In the genomic region with DNA sequence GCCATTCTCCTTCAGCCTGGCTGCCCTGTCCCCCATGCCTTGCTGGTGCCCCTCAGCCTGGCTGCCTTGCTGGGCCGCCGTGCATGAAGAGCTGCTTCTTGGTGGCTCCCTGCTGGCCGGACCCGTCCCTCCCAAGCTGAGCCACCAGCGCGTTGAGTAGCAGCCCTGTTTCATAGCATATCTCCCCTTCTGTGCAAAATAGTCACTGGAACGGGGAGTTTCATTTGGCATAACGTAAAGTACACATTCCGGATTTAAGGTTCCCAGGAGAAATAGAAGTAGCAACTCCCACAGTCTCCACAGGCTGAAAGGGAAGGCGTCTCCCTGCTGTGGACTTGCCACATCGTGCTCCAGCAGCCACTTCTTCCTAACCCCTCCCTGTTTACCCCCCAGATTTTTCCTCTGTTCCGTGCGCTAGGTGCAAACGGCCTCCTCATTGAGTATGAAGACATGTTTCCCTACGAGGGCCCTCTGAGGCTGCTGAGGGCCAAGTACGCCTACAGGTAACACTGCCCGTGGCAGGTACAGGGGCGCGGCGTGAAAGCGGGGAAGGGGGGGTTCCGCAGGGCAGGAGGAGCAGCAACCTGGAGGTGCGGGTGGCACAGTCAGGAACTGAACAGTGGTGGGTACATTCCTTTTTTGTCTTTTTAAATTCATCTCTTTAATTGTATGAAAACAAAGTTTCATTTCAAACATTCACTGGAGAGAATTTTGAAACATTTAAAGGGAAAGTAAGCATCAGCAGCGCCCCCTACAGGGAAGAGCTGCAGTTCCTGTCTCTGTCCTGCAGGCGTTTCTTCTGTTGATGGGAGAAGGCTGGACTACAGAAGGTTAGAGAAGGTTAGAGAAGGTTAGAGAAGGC, we compare ENCODE assay signal across 8 cellular contexts. TPM values are rescaled to one million over a fixed set of nuclear protein-coding genes. Genes with fewer than 3 reads are reported as not detected.
A peak's percentile ranks its signal among the peaks of the same experiment; 100 is the strongest.
DNase-seq lines count a peak whose midpoint lies in the region; ATAC-seq and TF ChIP-seq lines count a peak whose summit lies in the region.

No MANE protein-coding gene starts in this region.

- no peak overlapping the region for H3K27ac ChIP-seq in AG04450 (ENCODE audit: low read depth, low read length)
- no peak overlapping the region for H3K27ac ChIP-seq in SJCRH30

- peaks cover 12% of the 10 kb centered on the region for H3K4me1 Mint-ChIP-seq in activated naive CD8-positive, alpha-beta T cell treated with anti-CD3 and anti-CD28 coated beads, Interleukin-2, amount 50 U/mL, for 24 hours
- peaks cover 48% of the 10 kb centered on the region for H3K4me1 Mint-ChIP-seq in stimulated activated memory B cell treated with anti-CD40 and anti-IgM and Interleukin-4, amounts not matched to agents 10 μg/mL and 1 μg/mL and 100 μg/mL, for 72 hours

- no peaks in the 10 kb centered on the region for H3K9me3 Mint-ChIP-seq in activated naive CD8-positive, alpha-beta T cell treated with anti-CD3 and anti-CD28 coated beads, Interleukin-2, amount 50 U/mL, for 24 hours
- H3K9me3 Mint-ChIP-seq in stimulated activated memory B cell treated with anti-CD40 and anti-IgM and Interleukin-4, amounts not matched to agents 10 μg/mL and 1 μg/mL and 100 μg/mL, for 72 hours = no peaks in the 10 kb centered on the region

- DNase-seq in AG04450 (ENCODE audit: low read depth, low spot score) (no peak), GM20000 (ENCODE audit: low spot score) (peak; percentile 69), SJCRH30 (peak; percentile 55 to 75), kidney epithelial cell (ENCODE audit: low read depth) (no peak), D341Med (ENCODE audit: low spot score) (no peak)
- DNase-seq in activated naive CD8-positive, alpha-beta T cell treated with anti-CD3 and anti-CD28 coated beads, Interleukin-2, amount 50 U/mL, for 24 hours = peak; percentile 70

- H3K36me3 ChIP-seq in SJCRH30 = peaks cover 6% of the 10 kb centered on the region; the same call in 1 of the 2 replicates
- H3K36me3 ChIP-seq in kidney epithelial cell (ENCODE audit: control insufficient read depth, insufficient read depth, low read length) = peaks cover 1% of the 10 kb centered on the region

- peaks cover 14% of the 10 kb centered on the region for H3K36me3 Mint-ChIP-seq in activated naive CD8-positive, alpha-beta T cell treated with anti-CD3 and anti-CD28 coated beads, Interleukin-2, amount 50 U/mL, for 24 hours (ENCODE audit: low read depth)
- H3K36me3 Mint-ChIP-seq in stimulated activated memory B cell treated with anti-CD40 and anti-IgM and Interleukin-4, amounts not matched to agents 10 μg/mL and 1 μg/mL and 100 μg/mL, for 72 hours = peaks cover 67% of the 10 kb centered on the region

- no peak for ATAC-seq in activated naive CD8-positive, alpha-beta T cell treated with anti-CD3 and anti-CD28 coated beads, Interleukin-2, amount 50 U/mL, for 24 hours
- peak; percentile 57 for ATAC-seq in stimulated activated memory B cell treated with anti-CD40 and anti-IgM and Interleukin-4, amounts not matched to agents 10 μg/mL and 1 μg/mL and 100 μg/mL, for 72 hours
- no peak for ATAC-seq in HG03175 (IDR thresholded peaks at IDR 0.05; ENCODE audit: unreplicated experiment)

- H3K4me3 Mint-ChIP-seq in activated naive CD8-positive, alpha-beta T cell treated with anti-CD3 and anti-CD28 coated beads, Interleukin-2, amount 50 U/mL, for 24 hours = no peak overlapping the region
- H3K4me3 Mint-ChIP-seq in stimulated activated memory B cell treated with anti-CD40 and anti-IgM and Interleukin-4, amounts not matched to agents 10 μg/mL and 1 μg/mL and 100 μg/mL, for 72 hours = no peak overlapping the region

- H3K27ac Mint-ChIP-seq in activated naive CD8-positive, alpha-beta T cell treated with anti-CD3 and anti-CD28 coated beads, Interleukin-2, amount 50 U/mL, for 24 hours = peak overlapping the region; percentile 4
- H3K27ac Mint-ChIP-seq in stimulated activated memory B cell treated with anti-CD40 and anti-IgM and Interleukin-4, amounts not matched to agents 10 μg/mL and 1 μg/mL and 100 μg/mL, for 72 hours = peak overlapping the region; percentile 70

- H3K9me3 ChIP-seq in AG04450 (ENCODE audit: control insufficient read depth, insufficient read depth, low read length) (peaks cover 17% of the 10 kb centered on the region), SJCRH30 (replicated peaks) (no peaks in the 10 kb centered on the region; the same call in 1 of the 2 replicates)

- CTCF ChIA-PET in AG04450 (lab: Charles Lee) = interaction anchor here (0.6 to 0.9 kb wide), 7 partner anchors 11 to 273 kb away, joined by 3 to 4 read pairs (median 3); no protein-coding TSS in a partner anchor

- H3K27me3 ChIP-seq in AG04450 (ENCODE audit: control insufficient read depth, insufficient read depth, low read length) = no peaks in the 10 kb centered on the region
- H3K27me3 ChIP-seq in SJCRH30 = no peaks in the 10 kb centered on the region
- no peaks in the 10 kb centered on the region for H3K27me3 ChIP-seq in kidney epithelial cell (ENCODE audit: control insufficient read depth, insufficient read depth, low read length)

- H3K27me3 Mint-ChIP-seq in activated naive CD8-positive, alpha-beta T cell treated with anti-CD3 and anti-CD28 coated beads, Interleukin-2, amount 50 U/mL, for 24 hours = no peaks in the 10 kb centered on the region
- no peaks in the 10 kb centered on the region for H3K27me3 Mint-ChIP-seq in stimulated activated memory B cell treated with anti-CD40 and anti-IgM and Interleukin-4, amounts not matched to agents 10 μg/mL and 1 μg/mL and 100 μg/mL, for 72 hours

- POLR2A ChIA-PET in AG04450 (lab: Yijun Ruan, JAX) = no interaction called here

- TF ChIP-seq CTCF in AG04450 (IDR thresholded peaks at IDR 0.05; ENCODE audit: low read depth, low read length) (peak; percentile 59), GM20000 (IDR thresholded peaks at IDR 0.05; ENCODE audit: extremely low read depth, missing control alignments) (peak; percentile 52), kidney epithelial cell (IDR thresholded peaks at IDR 0.05; ENCODE audit: insufficient read depth, low read length, poor library complexity, severe bottlenecking) (peak; percentile 65)

- peaks cover 2% of the 10 kb centered on the region; the same call in 1 of the 2 replicates for H3K4me1 ChIP-seq in SJCRH30

- H3K4me3 ChIP-seq in AG04450 (ENCODE audit: low read depth, low read length) = no peak overlapping the region
- no peak overlapping the region for H3K4me3 ChIP-seq in SJCRH30
- no peak overlapping the region for H3K4me3 ChIP-seq in kidney epithelial cell (ENCODE audit: low read depth, low read length)

RNA-seq across cellular contexts. Expression of gene OGFOD3, which starts 5.8 kb away (rescaled TPM):
- 22.8 and 29.5 TPM in 2 replicates for polyA plus RNA-seq in AG04450 (2011; rRNA removed)
- 23.0 and 28.0 TPM in 2 replicates for polyA minus RNA-seq in AG04450 (2011; rRNA and poly(A)+ RNA removed)
- 142 and 144 TPM in 2 replicates for total RNA-seq in SJCRH30 (2014; rRNA removed; shearing (Covaris generic))
- 29.8 TPM in 2 replicates for total RNA-seq in kidney epithelial cell

RNA-seq across cellular contexts. Expression of gene HEXD, which starts 6.1 kb away (rescaled TPM):
- polyA plus RNA-seq in AG04450 (2011; rRNA removed) = 9.1 and 9.2 TPM in 2 replicates
- polyA minus RNA-seq in AG04450 (2011; rRNA and poly(A)+ RNA removed) = 6.5 and 8.7 TPM in 2 replicates
- 8.9 and 14.2 TPM in 2 replicates for total RNA-seq in SJCRH30 (2014; rRNA removed; shearing (Covaris generic))
- 18.5 and 21.6 TPM in 2 replicates for total RNA-seq in kidney epithelial cell

RNA-seq across cellular contexts. Expression of gene CYBC1, which starts 26.3 kb away (rescaled TPM):
- polyA plus RNA-seq in AG04450 (2011; rRNA removed) = 74.8 and 82.6 TPM in 2 replicates
- polyA minus RNA-seq in AG04450 (2011; rRNA and poly(A)+ RNA removed) = 53.9 and 85.7 TPM in 2 replicates
- 62.8 and 69.7 TPM in 2 replicates for total RNA-seq in SJCRH30 (2014; rRNA removed; shearing (Covaris generic))
- total RNA-seq in kidney epithelial cell = 76.0 and 106 TPM in 2 replicates

RNA-seq across cellular contexts. Expression of gene NARF, which starts 34.3 kb away (rescaled TPM):
- polyA plus RNA-seq in AG04450 (2011; rRNA removed) = 76.1 and 82.4 TPM in 2 replicates
- 39.4 and 40.4 TPM in 2 replicates for polyA minus RNA-seq in AG04450 (2011; rRNA and poly(A)+ RNA removed)
- 150 and 156 TPM in 2 replicates for total RNA-seq in SJCRH30 (2014; rRNA removed; shearing (Covaris generic))
- 59.9 and 76.3 TPM in 2 replicates for total RNA-seq in kidney epithelial cell

RNA-seq across cellular contexts. Expression of gene UTS2R, which starts 52.7 kb away (rescaled TPM):
- polyA plus RNA-seq in AG04450 (2011; rRNA removed) = not detected in 2 replicates
- not detected in 2 replicates for polyA minus RNA-seq in AG04450 (2011; rRNA and poly(A)+ RNA removed)
- total RNA-seq in SJCRH30 (2014; rRNA removed; shearing (Covaris generic)) = 8.0 and 8.3 TPM in 2 replicates
- not detected in 2 replicates for total RNA-seq in kidney epithelial cell

Comparison
In these comparisons a context has a peak if more than half of its experiments do, and no peak if none do; other contexts are left out.
1. DNase-seq: peak in GM20000 (single experiment), SJCRH30 (2 of 2) and activated naive CD8-positive, alpha-beta T cell treated with anti-CD3 and anti-CD28 coated beads, Interleukin-2, amount 50 U/mL, for 24 hours (single experiment); none in AG04450 (single experiment), kidney epithelial cell (single experiment) and D341Med (single experiment).
2. Peak in every context shown above with its lines, with median percentiles within 50 percentile points of each other: CTCF ChIP-seq.